ENCODE assay signal across 17 cellular contexts in the genomic region with DNA sequence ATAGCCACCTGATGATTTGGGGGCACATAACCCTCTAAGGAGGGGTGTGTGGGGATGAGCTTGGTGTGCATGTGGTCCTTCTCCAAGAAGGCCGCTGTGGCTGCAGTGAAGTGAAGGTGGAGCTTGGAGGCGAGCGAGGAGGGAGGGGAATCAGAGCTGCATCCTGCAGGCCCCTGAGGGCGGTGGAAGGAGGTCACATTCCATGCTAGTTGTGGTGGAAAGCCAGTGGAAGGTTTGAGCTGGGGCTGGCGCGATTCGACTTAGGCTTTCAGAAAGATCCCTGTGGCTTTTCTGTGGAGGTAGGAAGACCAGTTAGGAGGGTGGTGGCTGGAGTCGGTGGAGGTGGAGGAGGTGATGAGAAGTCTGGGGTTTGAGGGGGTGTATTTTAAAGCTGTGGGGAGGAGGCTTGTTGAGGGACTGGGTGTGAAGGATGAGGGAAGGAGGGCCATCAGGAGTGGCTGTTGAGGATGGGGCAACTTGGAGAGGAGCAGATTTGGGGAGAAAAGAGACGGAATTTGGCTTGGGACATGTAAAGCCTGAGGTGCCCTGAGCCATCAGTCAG.
DNase-seq lines count a peak whose midpoint lies in the region; ATAC-seq and TF ChIP-seq lines count a peak whose summit lies in the region.
"Had no signal": no experiment of that assay in that cellular context is flagged by ENCODE, and none has a peak within 500 bp of the region (broad histone marks: within the 10 kb centered on the region; RNA-seq: fewer than 3 reads in every experiment).

No MANE protein-coding gene starts in this region.

- H3K4me1 ChIP-seq in esophagus muscularis mucosa = peaks cover 10 to 19% (median 12%) of the 10 kb centered on the region in 4 donors
- H3K4me1 ChIP-seq: SJCRH30 had no signal

- TF ChIP-seq EP300 in esophagus muscularis mucosa (IDR thresholded peaks at IDR 0.05) = no peak

- H3K36me3 ChIP-seq in esophagus muscularis mucosa = peaks cover 0 to 16% (median 12%) of the 10 kb centered on the region in 4 donors
- H3K36me3 ChIP-seq: SJCRH30 had no signal

- intact Hi-C loops in esophagus muscularis mucosa (cut with DNase I) (no loop called here), posterior vena cava (cut with DNase I) (no loop called here)

- no peak for TF ChIP-seq POLR2A in esophagus muscularis mucosa (IDR thresholded peaks at IDR 0.05; ENCODE audit: low read depth)

- H3K36me3 Mint-ChIP-seq in T-helper 17 cell (ENCODE audit: low read depth) = peaks cover 7% of the 10 kb centered on the region

- peaks cover 38% of the 10 kb centered on the region for H3K4me1 Mint-ChIP-seq in T-helper 17 cell

- no peak overlapping the region for H3K27ac ChIP-seq in esophagus muscularis mucosa (replicated peaks in 1 of 4)
- H3K27ac ChIP-seq: BLaER1 treated with 17β-estradiol and CSF1 and Interleukin-3, amounts not matched to agents 10 nM and 100 nM; HL-60; SJCRH30 had no signal

- peak; percentile 73 for DNase-seq in ELF-1 (ENCODE audit: low read depth, low spot score)
- DNase-seq in T-helper 17 cell = no peak
- DNase-seq in esophagus muscularis mucosa (ENCODE audit: extremely low spot score) = peak; percentile 24
- peak; percentile 67 for DNase-seq in posterior vena cava (ENCODE audit: low spot score)
- DNase-seq in NCI-H2029 (lab: John Stamatoyannopoulos, UW) = no peak
- no peak for DNase-seq in SIG-M5 (lab: John Stamatoyannopoulos, UW)
- DNase-seq: MV-4-11, NCI-H1436 treated with DMSO at 0.1 percent for 48 hours, NCI-H2107, NCI-H226, NCI-H526 treated with DMSO at 0.1 percent for 48 hours, RPMI8226, SJCRH30 had no signal

- H3K9me3 ChIP-seq in T-helper 17 cell (ENCODE audit: control insufficient read depth, low read length, poor library complexity, severe bottlenecking) = no peaks in the 10 kb centered on the region
- no peaks in the 10 kb centered on the region for H3K9me3 ChIP-seq in esophagus muscularis mucosa

- peak overlapping the region; percentile 32 for H3K27ac Mint-ChIP-seq in T-helper 17 cell

- no peak overlapping the region for H3K4me3 ChIP-seq in esophagus muscularis mucosa
- H3K4me3 ChIP-seq: BLaER1 treated with 17β-estradiol and CSF1 and Interleukin-3, amounts not matched to agents 10 nM and 100 nM; GM12878; SJCRH30 had no signal

- no peaks in the 10 kb centered on the region for H3K27me3 ChIP-seq in esophagus muscularis mucosa
- H3K27me3 ChIP-seq: BLaER1 treated with 17β-estradiol and CSF1 and Interleukin-3, amounts not matched to agents 10 nM and 100 nM; SJCRH30 had no signal

- TF ChIP-seq CTCF in esophagus muscularis mucosa (IDR thresholded peaks at IDR 0.05) = no peak

- H3K4me3 Mint-ChIP-seq in T-helper 17 cell = no peak overlapping the region

- WGBS in esophagus muscularis mucosa = 97% methylated on average over 9 of the region's 9 CpGs

- ATAC-seq in T-helper 17 cell = no peak
- ATAC-seq in GM21526 (IDR thresholded peaks at IDR 0.05; ENCODE audit: low FRiP score, unreplicated experiment) = no peak
- ATAC-seq: GM12878 had no signal

- H3K27me3 Mint-ChIP-seq in T-helper 17 cell = no peaks in the 10 kb centered on the region

Comparison
In these comparisons a context has a peak if more than half of its experiments do, and no peak if none do; other contexts are left out.
1. DNase-seq: peak in ELF-1 (single experiment), esophagus muscularis mucosa (single experiment) and posterior vena cava (single experiment); none in T-helper 17 cell (0 of 3), NCI-H2029 (single experiment) and SIG-M5 (single experiment).